Comparison of ENCODE assay signal across 8 cellular contexts in the genomic region with DNA sequence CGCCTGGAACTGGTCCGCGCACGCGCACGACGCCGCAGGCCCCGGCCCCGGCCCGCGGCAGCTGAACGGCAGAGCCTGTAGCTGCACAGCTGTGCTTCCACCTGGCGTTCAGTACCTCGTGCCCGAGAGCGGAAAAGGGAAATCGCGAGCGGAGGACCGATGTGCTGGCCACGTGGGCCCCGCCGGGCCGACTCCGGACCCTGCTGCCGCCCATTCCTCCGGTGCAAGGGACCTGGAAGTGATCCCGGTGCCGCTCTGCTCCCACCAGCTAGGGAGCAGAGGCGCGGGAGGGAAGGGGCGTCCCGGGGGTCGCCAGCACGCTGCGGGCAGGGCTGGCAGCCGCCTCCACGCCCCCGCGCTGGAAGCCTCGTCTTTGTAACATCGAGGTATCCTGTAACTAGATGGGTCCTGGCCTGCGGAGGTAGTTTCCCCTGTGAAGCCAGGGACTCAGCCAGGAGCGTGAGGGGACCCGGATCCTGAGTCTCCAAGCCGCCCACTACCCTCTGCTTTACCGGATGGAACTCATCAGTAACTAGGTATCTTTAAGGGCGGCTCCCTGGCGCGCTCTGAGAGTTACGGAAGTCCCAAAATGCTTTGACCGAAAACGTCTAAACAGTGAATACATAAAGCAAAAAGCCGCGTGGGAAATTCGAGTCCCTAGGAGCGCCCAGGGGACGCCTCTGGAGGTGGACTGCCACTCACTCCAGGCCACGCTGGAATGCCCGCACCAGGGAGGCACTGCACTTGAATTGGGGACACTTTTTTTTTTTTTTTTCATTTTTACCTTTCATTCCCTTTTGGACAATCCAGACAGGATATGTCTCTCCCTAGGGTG. TPM values are rescaled to one million over a fixed set of nuclear protein-coding genes. Genes with fewer than 3 reads are reported as not detected.
A peak's percentile ranks its signal among the peaks of the same experiment; 100 is the strongest.
DNase-seq lines count a peak whose midpoint lies in the region; ATAC-seq and TF ChIP-seq lines count a peak whose summit lies in the region.

No MANE protein-coding gene starts in this region.

- DNase-seq in GF-D8 (lab: John Stamatoyannopoulos, UW) (peak; percentile 87), HAP-1 (ENCODE audit: low spot score in 2 of 2) (no peak), SJSA1 (ENCODE audit: low read depth in 1 of 2, low spot score in 2 of 2) (peak in 1 of 2 experiments; percentile 66), left ventricle myocardium superior (peak; percentile 94), sciatic nerve (ENCODE audit: low spot score) (no peak), T1000 (lab: John Stamatoyannopoulos, UW) (no peak)
- peak; percentile 93 to 95 for DNase-seq in activated naive CD4-positive, alpha-beta T cell treated with anti-CD3 and anti-CD28 coated beads, Interleukin-2, amount 50 U/mL, for 72 hours (ENCODE audit: low spot score in 2 of 2)

- peaks cover 9 to 12% of the 10 kb centered on the region in 2 donors for H3K36me3 Mint-ChIP-seq in activated naive CD4-positive, alpha-beta T cell treated with anti-CD3 and anti-CD28 coated beads, Interleukin-2, amount 50 U/mL, for 72 hours

- H2AFZ ChIP-seq in Loucy (ENCODE audit: low read length) = peak overlapping the region; percentile 100

- H3K79me2 ChIP-seq in Loucy (ENCODE audit: insufficient read depth, low read length) = peaks cover 51% of the 10 kb centered on the region

- H3K4me2 ChIP-seq in Loucy (ENCODE audit: low read depth, low read length, poor library complexity, severe bottlenecking) = peak overlapping the region; percentile 99

- H3K27ac Mint-ChIP-seq in activated naive CD4-positive, alpha-beta T cell treated with anti-CD3 and anti-CD28 coated beads, Interleukin-2, amount 50 U/mL, for 72 hours = peak overlapping the region; percentile 75 to 79

- H4K20me1 ChIP-seq in Loucy (ENCODE audit: insufficient read depth, low read length, poor library complexity, severe bottlenecking) = peaks cover 37% of the 10 kb centered on the region

- H3K9ac ChIP-seq in Loucy (ENCODE audit: low read depth, low read length, poor library complexity, severe bottlenecking) = peak overlapping the region; percentile 97

- H3F3A ChIP-seq in Loucy (ENCODE audit: low read depth) = no peaks in the 10 kb centered on the region

- intact Hi-C loops in left ventricle myocardium superior (cut with micrococcal nuclease) (loop anchor here (10.0 kb wide), 1 partner anchor 206 kb away; no protein-coding TSS in a partner anchor), sciatic nerve (cut with DNase I) (no loop called here)

- peaks cover 20% of the 10 kb centered on the region for H3K36me3 ChIP-seq in HAP-1 (replicated peaks)
- H3K36me3 ChIP-seq in Loucy (ENCODE audit: insufficient read depth, low read length) = peaks cover 10% of the 10 kb centered on the region
- peaks cover 19% of the 10 kb centered on the region for H3K36me3 ChIP-seq in SJSA1

- H3K9me3 ChIP-seq in HAP-1 (no peaks in the 10 kb centered on the region), Loucy (ENCODE audit: insufficient read depth, low read depth, low read length) (no peaks in the 10 kb centered on the region), SJSA1 (replicated peaks) (0 out of 2 replicates have a peak, but pooled peaks cover 3% of the 10 kb centered on the region)

- H3K9me2 ChIP-seq in Loucy (replicated peaks; ENCODE audit: low read depth, low read length) = no peaks in the 10 kb centered on the region

- in situ Hi-C loops in HAP-1 (cut with MboI; ENCODE audit: low sequenced_read_pairs) = loop anchor here (10.0 kb wide), 1 partner anchor 216 kb away; no protein-coding TSS in a partner anchor

- no peaks in the 10 kb centered on the region for H3K27me3 ChIP-seq in HAP-1 (ENCODE audit: low read depth)
- no peaks in the 10 kb centered on the region for H3K27me3 ChIP-seq in Loucy (ENCODE audit: insufficient read depth, low read length, poor library complexity, severe bottlenecking)
- H3K27me3 ChIP-seq in SJSA1 (replicated peaks) = no peaks in the 10 kb centered on the region

- H3K4me1 ChIP-seq in HAP-1 (peaks cover 16% of the 10 kb centered on the region), Loucy (ENCODE audit: insufficient read depth, low read length, poor library complexity, severe bottlenecking) (peaks cover 52% of the 10 kb centered on the region), SJSA1 (replicated peaks) (peaks cover 51% of the 10 kb centered on the region)

- no peaks in the 10 kb centered on the region for H3K9me3 Mint-ChIP-seq in activated naive CD4-positive, alpha-beta T cell treated with anti-CD3 and anti-CD28 coated beads, Interleukin-2, amount 50 U/mL, for 72 hours

- H3K4me3 ChIP-seq in HAP-1 (peak overlapping the region; percentile 34), Loucy (ENCODE audit: low read length, poor library complexity, severe bottlenecking) (peak overlapping the region; percentile 94), SJSA1 (peak overlapping the region; percentile 95)

- H3K27ac ChIP-seq in SJSA1 = peak overlapping the region; percentile 55

- 0 out of 2 replicates have a peak, but pooled peaks have one; percentile 26 for TF ChIP-seq CTCF in Loucy (conservative IDR thresholded peaks at IDR 0.05; ENCODE audit: low read length)

- peak; percentile 60 to 66 for ATAC-seq in activated naive CD4-positive, alpha-beta T cell treated with anti-CD3 and anti-CD28 coated beads, Interleukin-2, amount 50 U/mL, for 72 hours
- ATAC-seq in left ventricle myocardium superior = peak; percentile 84
- ATAC-seq in sciatic nerve = peak; percentile 88

RNA-seq across cellular contexts. Expression of a gene that starts 0.7 kb away (rescaled TPM):
- 110 and 113 TPM in 2 replicates for total RNA-seq in SJSA1 (2014; rRNA removed; shearing (Covaris generic))
- total RNA-seq in activated naive CD4-positive, alpha-beta T cell treated with anti-CD3 and anti-CD28 coated beads, Interleukin-2, amount 50 U/mL, for 72 hours = 10 to 100 TPM; 75.3 to 84.6 TPM
- 26.4 TPM for total RNA-seq in left ventricle myocardium superior
- total RNA-seq in sciatic nerve = 33.1 TPM

Comparison
In these comparisons a context has a peak if more than half of its experiments do, and no peak if none do; other contexts are left out.
1. DNase-seq: peak in GF-D8 (single experiment), activated naive CD4-positive, alpha-beta T cell treated with anti-CD3 and anti-CD28 coated beads, Interleukin-2, amount 50 U/mL, for 72 hours (2 of 2) and left ventricle myocardium superior (single experiment); none in HAP-1 (0 of 2), sciatic nerve (single experiment) and T1000 (single experiment).
2. H3K4me3 ChIP-seq: peak in every context shown above with its lines; median percentile 95 in SJSA1; 94 in Loucy; 34 in HAP-1.
3. Peak in every context shown above with its lines, with median percentiles within 50 percentile points of each other: ATAC-seq.